Comparison of ENCODE assay signal across 10 cellular contexts in genomic region chr20:48728042-48728837, GRCh38.
DNase-seq lines count a peak whose midpoint lies in the region; ATAC-seq and TF ChIP-seq lines count a peak whose summit lies in the region.
"Had no signal": no experiment of that assay in that cellular context is flagged by ENCODE, and none has a peak within 500 bp of the region (broad histone marks: within the 10 kb centered on the region; RNA-seq: fewer than 3 reads in every experiment).

No MANE protein-coding gene starts in this region.

- H3K4me1 ChIP-seq in H9 (ENCODE audit: insufficient read depth, low read length) (no peaks in the 10 kb centered on the region), gastroesophageal sphincter (peaks cover 0 to 45% (median 0%) of the 10 kb centered on the region in 3 donors)

- no peak overlapping the region for H2BK120ac ChIP-seq in H9 (ENCODE audit: low read depth, low read length, poor library complexity, severe bottlenecking)

- no peaks in the 10 kb centered on the region for H3K79me1 ChIP-seq in H9 (ENCODE audit: insufficient read depth, low read depth, low read length, poor library complexity, severe bottlenecking)

- H2BK20ac ChIP-seq in H9 (ENCODE audit: low read depth, low read length, poor library complexity, severe bottlenecking), result no peak overlapping the region

- no peak for TF ChIP-seq EP300 in gastroesophageal sphincter (IDR thresholded peaks at IDR 0.05)

- H3K4me3 Mint-ChIP-seq in H9 (no peak overlapping the region), HFFc6 (no peak overlapping the region)
- H3K4me3 Mint-ChIP-seq in activated CD8-positive, alpha-beta T cell treated with anti-CD3 and anti-CD28 coated beads for 36 hours, result no peak overlapping the region
- no peak overlapping the region for H3K4me3 Mint-ChIP-seq in stimulated activated memory B cell treated with anti-CD40 and anti-IgM and Interleukin-4, amounts not matched to agents 10 μg/mL and 1 μg/mL and 100 μg/mL, for 72 hours

- TF ChIP-seq POLR2A in gastroesophageal sphincter (IDR thresholded peaks at IDR 0.05), result no peak

- no peak overlapping the region for H3T11ph ChIP-seq in H9 (ENCODE audit: low read length)

- no peak overlapping the region for H2BK12ac ChIP-seq in H9 (ENCODE audit: insufficient read length, low read depth, low read length)

- no peak overlapping the region for H2BK15ac ChIP-seq in H9 (ENCODE audit: low read depth, low read length)

- no peak overlapping the region for H3K56ac ChIP-seq in H9 (ENCODE audit: insufficient read length, low read depth, low read length)

- H3K14ac ChIP-seq in H9 (ENCODE audit: insufficient read depth, low read length), result peak overlapping the region; percentile 50; the same call in 1 of the 2 replicates

- H3K23ac ChIP-seq in H9 (ENCODE audit: insufficient read length, low read depth, low read length), result no peak overlapping the region

- DNase-seq in H9 (no peak), T1000 (lab: John Stamatoyannopoulos, UW) (no peak), HFFc6 (no peak)
- no peak for DNase-seq in activated CD8-positive, alpha-beta T cell treated with anti-CD3 and anti-CD28 coated beads for 36 hours
- DNase-seq: DMS79 treated with DMSO at 0.1 percent for 48 hours, KG1, mesendoderm had no signal

- CTCF ChIA-PET in activated CD8-positive, alpha-beta T cell treated with anti-CD3 and anti-CD28 coated beads for 36 hours (lab: Charles Lee), result interaction anchor here (1.3 to 1.4 kb wide), 2 partner anchors 71 to 176 kb away, joined by 3 read pairs; no protein-coding TSS in a partner anchor

- H3K9me3 Mint-ChIP-seq in H9 (no peaks in the 10 kb centered on the region), HFFc6 (no peaks in the 10 kb centered on the region)
- no peaks in the 10 kb centered on the region for H3K9me3 Mint-ChIP-seq in activated CD8-positive, alpha-beta T cell treated with anti-CD3 and anti-CD28 coated beads for 36 hours
- no peaks in the 10 kb centered on the region for H3K9me3 Mint-ChIP-seq in stimulated activated memory B cell treated with anti-CD40 and anti-IgM and Interleukin-4, amounts not matched to agents 10 μg/mL and 1 μg/mL and 100 μg/mL, for 72 hours

- H2BK5ac ChIP-seq in H9 (ENCODE audit: insufficient read length, low read length), result no peak overlapping the region

- no peak overlapping the region for H4K5ac ChIP-seq in H9 (ENCODE audit: insufficient read length, low read depth, low read length)

- H3K4me2 ChIP-seq in H9 (ENCODE audit: insufficient read depth, insufficient read length, low read length), result no peak overlapping the region

- no peak overlapping the region for H2AK5ac ChIP-seq in H9 (ENCODE audit: insufficient read length, low read length)

- no peak overlapping the region for H4K8ac ChIP-seq in H9 (replicated peaks; ENCODE audit: insufficient read length, low read depth, low read length)

- POLR2A ChIA-PET in activated CD8-positive, alpha-beta T cell treated with anti-CD3 and anti-CD28 coated beads for 36 hours (lab: Charles Lee), result interaction anchor here (1.0 to 2.7 kb wide), 3 partner anchors 10 to 12 kb away, joined by 4 to 6 read pairs (median 6); no protein-coding TSS in a partner anchor

- no CpG with 5 or more reads among the region's 9 CpGs for WGBS in H9 (ENCODE audit: extremely low coverage, insufficient read length, low lambda C conversion rate)
- 75% methylated on average over 1 of the region's 9 CpGs; no CpG with 5 or more reads in 1 of the 2 donors for WGBS in gastroesophageal sphincter (ENCODE audit: low coverage in 1 of 2), 2 donors

- H3K36me3 Mint-ChIP-seq in H9 (ENCODE audit: insufficient read depth in 1 of 3, low read depth in 3 of 3), result peaks cover 0 to 8% (median 0%) of the 10 kb centered on the region in 3 experiments; a peak in 2 of 7 replicates
- peaks cover 70% of the 10 kb centered on the region for H3K36me3 Mint-ChIP-seq in activated CD8-positive, alpha-beta T cell treated with anti-CD3 and anti-CD28 coated beads for 36 hours (ENCODE audit: low read depth)
- peaks cover 60% of the 10 kb centered on the region for H3K36me3 Mint-ChIP-seq in stimulated activated memory B cell treated with anti-CD40 and anti-IgM and Interleukin-4, amounts not matched to agents 10 μg/mL and 1 μg/mL and 100 μg/mL, for 72 hours
- H3K36me3 Mint-ChIP-seq in HFFc6 (ENCODE audit: low read depth), result no peaks in the 10 kb centered on the region

- H3K27ac ChIP-seq in H9 (ENCODE audit: insufficient read length, low read depth, low read length) (no peak overlapping the region), gastroesophageal sphincter (peak overlapping the region in 3 of 4 donors; percentile 22 to 48 (median 36))

- H3K23me2 ChIP-seq in H9 (ENCODE audit: insufficient read length, low read depth, low read length, poor library complexity, severe bottlenecking), result no peaks in the 10 kb centered on the region

- H3K9me3 ChIP-seq in H9 (ENCODE audit: control insufficient read depth, low read depth, low read length) (no peaks in the 10 kb centered on the region), gastroesophageal sphincter (no peaks in the 10 kb centered on the region)

- H3K4me3 ChIP-seq in gastroesophageal sphincter, result no peak overlapping the region

- no peak for TF ChIP-seq CTCF in H9 (conservative IDR thresholded peaks at IDR 0.05)
- TF ChIP-seq CTCF in activated CD8-positive, alpha-beta T cell treated with anti-CD3 and anti-CD28 coated beads for 36 hours (IDR thresholded peaks at IDR 0.05), result no peak
- TF ChIP-seq CTCF in gastroesophageal sphincter (IDR thresholded peaks at IDR 0.05), result no peak
- no peak for TF ChIP-seq CTCF in HFFc6 (IDR thresholded peaks at IDR 0.05)

- ATAC-seq in activated CD8-positive, alpha-beta T cell treated with anti-CD3 and anti-CD28 coated beads for 36 hours, result no peak
- ATAC-seq in gastroesophageal sphincter (no peak), HG03457 (IDR thresholded peaks at IDR 0.05; ENCODE audit: unreplicated experiment) (no peak)
- ATAC-seq in stimulated activated memory B cell treated with anti-CD40 and anti-IgM and Interleukin-4, amounts not matched to agents 10 μg/mL and 1 μg/mL and 100 μg/mL, for 72 hours, result no peak

- H3K27me3 Mint-ChIP-seq in H9 (ENCODE audit: low read depth) (no peaks in the 10 kb centered on the region; the same call in 1 of the 2 replicates), HFFc6 (ENCODE audit: insufficient read depth) (peaks cover 6% of the 10 kb centered on the region; the same call in 1 of the 2 replicates)
- no peaks in the 10 kb centered on the region for H3K27me3 Mint-ChIP-seq in activated CD8-positive, alpha-beta T cell treated with anti-CD3 and anti-CD28 coated beads for 36 hours
- H3K27me3 Mint-ChIP-seq in stimulated activated memory B cell treated with anti-CD40 and anti-IgM and Interleukin-4, amounts not matched to agents 10 μg/mL and 1 μg/mL and 100 μg/mL, for 72 hours, result no peaks in the 10 kb centered on the region

- peaks cover 0 to 11% of the 10 kb centered on the region in 2 donors for H3K36me3 ChIP-seq in gastroesophageal sphincter

- peak overlapping the region in 1 of 3 experiments; percentile 59; a peak in 1 of 7 replicates for H3K27ac Mint-ChIP-seq in H9
- H3K27ac Mint-ChIP-seq in activated CD8-positive, alpha-beta T cell treated with anti-CD3 and anti-CD28 coated beads for 36 hours, result peak overlapping the region; percentile 31
- H3K27ac Mint-ChIP-seq in stimulated activated memory B cell treated with anti-CD40 and anti-IgM and Interleukin-4, amounts not matched to agents 10 μg/mL and 1 μg/mL and 100 μg/mL, for 72 hours, result peak overlapping the region; percentile 77
- H3K27ac Mint-ChIP-seq in HFFc6, result no peak overlapping the region

- no peaks in the 10 kb centered on the region for H3K27me3 ChIP-seq in H9 (ENCODE audit: insufficient read depth, low read length)
- no peaks in the 10 kb centered on the region for H3K27me3 ChIP-seq in gastroesophageal sphincter

- H4K91ac ChIP-seq in H9 (ENCODE audit: insufficient read length, low read depth, low read length), result no peak overlapping the region

- H3K4me1 Mint-ChIP-seq in H9 (peaks cover 12 to 21% of the 10 kb centered on the region in 2 experiments), HFFc6 (ENCODE audit: low read depth) (peaks cover 7% of the 10 kb centered on the region)
- peaks cover 49% of the 10 kb centered on the region for H3K4me1 Mint-ChIP-seq in activated CD8-positive, alpha-beta T cell treated with anti-CD3 and anti-CD28 coated beads for 36 hours (ENCODE audit: low read depth)
- peaks cover 60% of the 10 kb centered on the region for H3K4me1 Mint-ChIP-seq in stimulated activated memory B cell treated with anti-CD40 and anti-IgM and Interleukin-4, amounts not matched to agents 10 μg/mL and 1 μg/mL and 100 μg/mL, for 72 hours

- H3K4ac ChIP-seq in H9 (ENCODE audit: low read depth, low read length), result no peak overlapping the region

- H3K79me2 ChIP-seq in H9 (ENCODE audit: insufficient read depth, low read length), result no peaks in the 10 kb centered on the region

- no peak overlapping the region for H2AFZ ChIP-seq in H9 (ENCODE audit: low read length)

- no peak overlapping the region for H3K9ac ChIP-seq in H9 (ENCODE audit: extremely low read depth, insufficient read length, low read length)

- no peak overlapping the region for H3K18ac ChIP-seq in H9 (ENCODE audit: insufficient read length, low read depth, low read length)

- no peaks in the 10 kb centered on the region for H4K20me1 ChIP-seq in H9 (ENCODE audit: control insufficient read depth, insufficient read depth, insufficient read length)

- intact Hi-C loops in activated CD8-positive, alpha-beta T cell treated with anti-CD3 and anti-CD28 coated beads for 36 hours (cut with micrococcal nuclease), result no loop called here
